Comparison of ENCODE assay signal across 21 cellular contexts in genomic region chr1:192587386-192588276, GRCh38. TPM values are rescaled to one million over a fixed set of nuclear protein-coding genes. Genes with fewer than 3 reads are reported as not detected.
"Had no signal": no experiment of that assay in that cellular context is flagged by ENCODE, and none has a peak within 500 bp of the region (broad histone marks: within the 10 kb centered on the region; RNA-seq: fewer than 3 reads in every experiment).

No MANE protein-coding gene starts in this region.

- H3K4me3 Mint-ChIP-seq: dendritic cell treated with granulocyte-macrophage colony-stimulating factor and Interleukin-4, amounts not matched to agents 40 ng/mL and 50 ng/mL, for 4 days; effector memory CD8-positive, alpha-beta T cell; natural killer cell; neural crest cell; stimulated activated memory B cell treated with anti-CD40 and anti-IgM and Interleukin-4, amounts not matched to agents 10 μg/mL and 1 μg/mL and 100 μg/mL, for 72 hours had no signal

- H3K4me3 ChIP-seq: cardiac muscle cell, gastrocnemius medialis, right atrium auricular region, stomach, thoracic aorta, transverse colon had no signal

- H3K27me3 Mint-ChIP-seq: effector memory CD8-positive, alpha-beta T cell had no signal

- DNase-seq: effector memory CD8-positive, alpha-beta T cell; erythroblast; gastrocnemius medialis; glutamatergic neuron; natural killer cell; posterior cingulate gyrus; stimulated activated CD4-positive, alpha-beta T cell treated with anti-CD3 and anti-CD28 coated beads, Interleukin-4, amount 100 ng/mL, for 1 hour; stimulated activated CD8-positive, alpha-beta memory T cell treated with anti-CD3 and anti-CD28 coated beads, Interleukin-4, amount 100 ng/mL, for 48 hours; stomach; substantia nigra; transverse colon had no signal

- H3K9me3 ChIP-seq: gastrocnemius medialis, right atrium auricular region, stomach, thoracic aorta, transverse colon had no signal

- H3K36me3 ChIP-seq: cardiac muscle cell, gastrocnemius medialis, right atrium auricular region, stomach, thoracic aorta, transverse colon had no signal

- H3K4me1 Mint-ChIP-seq: natural killer cell; stimulated activated memory B cell treated with anti-CD40 and anti-IgM and Interleukin-4, amounts not matched to agents 10 μg/mL and 1 μg/mL and 100 μg/mL, for 72 hours had no signal

- H3K9me3 Mint-ChIP-seq: dendritic cell treated with granulocyte-macrophage colony-stimulating factor and Interleukin-4, amounts not matched to agents 40 ng/mL and 50 ng/mL, for 4 days; effector memory CD8-positive, alpha-beta T cell; natural killer cell; neural crest cell; stimulated activated memory B cell treated with anti-CD40 and anti-IgM and Interleukin-4, amounts not matched to agents 10 μg/mL and 1 μg/mL and 100 μg/mL, for 72 hours had no signal

- H3K27ac ChIP-seq: cardiac muscle cell, gastrocnemius medialis, right atrium auricular region, stomach, thoracic aorta had no signal

- H3K4me1 ChIP-seq: gastrocnemius medialis, right atrium auricular region, stomach had no signal

- H3K27me3 ChIP-seq: cardiac muscle cell, gastrocnemius medialis, right atrium auricular region, stomach, transverse colon had no signal

- ATAC-seq: effector memory CD8-positive, alpha-beta T cell; gastrocnemius medialis; natural killer cell; stimulated activated memory B cell treated with anti-CD40 and anti-IgM and Interleukin-4, amounts not matched to agents 10 μg/mL and 1 μg/mL and 100 μg/mL, for 72 hours had no signal

- H3K36me3 Mint-ChIP-seq: natural killer cell; stimulated activated memory B cell treated with anti-CD40 and anti-IgM and Interleukin-4, amounts not matched to agents 10 μg/mL and 1 μg/mL and 100 μg/mL, for 72 hours had no signal

- H3K27ac Mint-ChIP-seq: effector memory CD8-positive, alpha-beta T cell; natural killer cell; stimulated activated memory B cell treated with anti-CD40 and anti-IgM and Interleukin-4, amounts not matched to agents 10 μg/mL and 1 μg/mL and 100 μg/mL, for 72 hours had no signal

RNA-seq across cellular contexts. Expression of gene RGS1, which starts 12.1 kb away (rescaled TPM):
- total RNA-seq: cardiac muscle cell, kidney epithelial cell, lung microvascular endothelial cell, neural crest cell, osteocyte, pulmonary artery endothelial cell had no signal

RNA-seq across cellular contexts. Expression of gene RGS13, which starts 48.3 kb away (rescaled TPM):
- total RNA-seq: gastrocnemius medialis, kidney epithelial cell, lung microvascular endothelial cell, neural crest cell, osteocyte, pulmonary artery endothelial cell, right atrium auricular region had no signal
